8 cellular contexts compared by ENCODE assay signal in the genomic region with DNA sequence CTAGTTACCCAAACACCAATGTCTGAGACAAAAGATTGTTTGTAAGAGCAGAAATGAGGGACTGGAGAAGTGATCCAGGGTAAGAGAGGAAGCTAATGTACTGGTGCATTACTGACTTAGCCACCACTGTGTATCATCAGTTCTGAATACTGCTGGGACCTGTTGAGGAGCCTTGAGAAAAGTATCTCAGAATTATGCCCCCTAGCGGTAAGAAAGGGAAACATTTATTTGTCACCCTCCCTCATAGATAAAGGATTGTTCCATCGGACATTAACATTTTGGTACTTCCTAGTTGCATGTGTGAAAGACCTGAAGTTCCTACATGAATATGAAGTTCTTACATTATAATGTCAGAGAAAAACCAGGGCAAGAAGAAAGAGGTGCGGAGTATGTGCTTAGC.
DNase-seq lines count a peak whose midpoint lies in the region; ATAC-seq, FAIRE-seq and TF ChIP-seq lines count a peak whose summit lies in the region.

No MANE protein-coding gene starts in this region.

- H3K9ac ChIP-seq in kidney (ENCODE audit: low read length in 2 of 2), result no peak overlapping the region

- H3K36me3 ChIP-seq in kidney (ENCODE audit: control insufficient read depth in 1 of 2, insufficient read depth in 2 of 2, low read length in 2 of 2), result no peaks in the 10 kb centered on the region

- peak; percentile 76 for ATAC-seq in HG02571 (IDR thresholded peaks at IDR 0.05; ENCODE audit: unreplicated experiment)

- no peaks in the 10 kb centered on the region for H3K4me1 ChIP-seq in kidney (ENCODE audit: control insufficient read depth in 1 of 2, insufficient read depth in 1 of 2, low read depth in 1 of 2, low read length in 2 of 2)

- no peak for FAIRE-seq in kidney (lab: Jason Lieb, UNC)

- no peak overlapping the region for H3K4me3 ChIP-seq in kidney (ENCODE audit: low read length in 2 of 2)

- peak; percentile 2 for DNase-seq in GM10266 (ENCODE audit: extremely low spot score)
- peak; percentile 24 for DNase-seq in RKO (ENCODE audit: low spot score)
- no peak for DNase-seq in kidney
- DNase-seq in GM19238 (ENCODE audit: insufficient read length, low spot score), result no peak
- DNase-seq in hepatic stellate cell (ENCODE audit: low spot score), result no peak
- no peak for DNase-seq in UCSD-AML1 (lab: John Stamatoyannopoulos, UW; ENCODE audit: unreplicated experiment)
- no peak for DNase-seq in NCI-H1436 (lab: John Stamatoyannopoulos, UW)

- TF ChIP-seq CTCF in GM10266 (IDR thresholded peaks at IDR 0.05; ENCODE audit: control insufficient read depth, insufficient read depth, low read depth, missing control alignments), result peak; percentile 41
- TF ChIP-seq CTCF in kidney (IDR thresholded peaks at IDR 0.05; ENCODE audit: borderline replicate concordance, extremely low read depth, insufficient read depth), result peak; percentile 6

- intact Hi-C loops in kidney (cut with DNase I), result no loop called here

- H3K27ac ChIP-seq in kidney (ENCODE audit: low read depth in 2 of 2, low read length in 2 of 2), result no peak overlapping the region

- no peaks in the 10 kb centered on the region for H3K9me3 ChIP-seq in kidney (ENCODE audit: control insufficient read depth in 1 of 2, low read length in 2 of 2)

Comparison
In these comparisons a context has a peak if more than half of its experiments do, and no peak if none do; other contexts are left out.
1. DNase-seq: peak in GM10266 (single experiment) and RKO (single experiment); none in kidney (single experiment), GM19238 (single experiment), hepatic stellate cell (single experiment), UCSD-AML1 (single experiment) and NCI-H1436 (single experiment).